ENCODE assay signal across 8 cellular contexts in the genomic region with DNA sequence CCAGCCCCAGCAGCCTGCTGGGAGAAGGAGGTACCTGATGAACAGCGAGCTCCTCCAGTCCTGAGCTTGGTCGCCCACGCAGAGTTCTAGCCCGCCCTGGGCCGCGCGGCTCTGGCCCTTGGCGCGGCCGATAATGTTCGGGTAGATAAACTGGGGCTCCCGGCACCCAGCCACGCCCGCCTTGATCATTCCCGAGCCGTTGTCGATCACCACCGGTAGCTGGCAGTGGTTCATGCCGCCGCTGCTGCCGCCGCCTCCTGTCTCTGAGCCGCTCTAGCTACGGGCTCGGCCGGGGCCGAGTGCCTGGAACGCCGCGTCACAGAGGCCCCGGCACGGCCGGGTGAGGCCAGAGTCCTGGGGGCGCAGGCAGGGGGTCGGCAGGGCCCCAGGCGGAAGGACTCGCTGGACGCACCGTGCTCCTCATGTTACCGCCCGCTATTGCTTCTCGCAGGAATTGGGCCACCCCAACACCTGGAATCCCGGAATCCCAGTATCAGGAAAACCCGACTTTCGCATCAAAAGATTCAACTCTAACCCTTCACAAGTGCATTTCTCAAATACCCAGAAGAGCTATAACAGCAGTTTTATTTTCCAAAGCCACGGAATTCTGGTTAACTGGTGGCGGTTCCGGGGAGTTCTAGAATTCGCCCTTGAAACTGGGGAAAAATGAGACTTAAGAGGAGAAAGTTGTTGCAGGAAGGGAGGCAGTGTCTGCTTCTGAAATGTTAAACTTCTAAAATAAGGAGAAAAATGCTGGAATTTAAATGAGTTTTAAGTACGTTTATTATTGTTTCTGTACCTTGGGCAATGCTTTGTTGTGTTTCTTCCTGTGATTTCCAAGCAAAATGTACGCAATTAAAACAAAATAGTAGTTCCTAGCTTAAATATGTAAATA. TPM values are rescaled to one million over a fixed set of nuclear protein-coding genes. Genes with fewer than 3 reads are reported as not detected.
DNase-seq lines count a peak whose midpoint lies in the region; ATAC-seq and TF ChIP-seq lines count a peak whose summit lies in the region.

TSS of gene ACTRT3 (minus strand) at position 275 of the 895 bp plus-strand sequence. CDS start at position 234, 41 bp downstream.

- TF ChIP-seq POLR2A in ovary (IDR thresholded peaks at IDR 0.05) = no peak

- no peaks in the 10 kb centered on the region for H3K9me3 Mint-ChIP-seq in activated naive CD8-positive, alpha-beta T cell treated with anti-CD3 and anti-CD28 coated beads, Interleukin-2, amount 10 ng/mL, durations not matched to agents 7 days and 5 days
- peaks cover 13% of the 10 kb centered on the region for H3K9me3 Mint-ChIP-seq in type B pancreatic cell

- H4K20me1 ChIP-seq in BLaER1 = peaks cover 9% of the 10 kb centered on the region; the same call in 1 of the 2 replicates

- H3K9ac ChIP-seq in BLaER1 (peak within 1 kb of the TSS; percentile 73), HUES6 (ENCODE audit: low read length) (peak within 1 kb of the TSS; percentile 32)

- H3K4me1 ChIP-seq in BLaER1 (peaks cover 8% of the 10 kb centered on the region), HUES6 (ENCODE audit: control insufficient read depth, insufficient read depth, low read length) (peaks cover 7% of the 10 kb centered on the region), ovary (ENCODE audit: insufficient read depth) (peaks cover 2% of the 10 kb centered on the region)

- H3K27ac ChIP-seq in BLaER1 = peak within 1 kb of the TSS; percentile 44
- H3K27ac ChIP-seq in HUES6 (ENCODE audit: low read depth, low read length) = peak within 1 kb of the TSS; percentile 35; the same call in 1 of the 2 replicates
- peak within 1 kb of the TSS; percentile 74 to 79 for H3K27ac ChIP-seq in ovary

- peak; percentile 26 for ATAC-seq in GM19452 (IDR thresholded peaks at IDR 0.05; ENCODE audit: unreplicated experiment)
- ATAC-seq in activated naive CD8-positive, alpha-beta T cell treated with anti-CD3 and anti-CD28 coated beads, Interleukin-2, amount 10 ng/mL, durations not matched to agents 7 days and 5 days (ENCODE audit: low read depth) = peak; percentile 12

- H3K4me3 ChIP-seq in BLaER1 (peak within 1 kb of the TSS; percentile 71), HUES6 (ENCODE audit: low read depth, low read length) (peak within 1 kb of the TSS; percentile 70), ovary (peak within 1 kb of the TSS; percentile 60)

- intact Hi-C loops in cardiac septum (cut with DNase I) = loop anchor here (5.0 to 10.0 kb wide), 3 partner anchors 43 to 585 kb away; partner anchors contain the start of genes LRRC34, LRRIQ4, SEC62 and SKIL
- intact Hi-C loops in ovary (cut with DNase I) = loop anchor here in 2 of 4 donors (10.0 kb wide), 2 partner anchors 195 to 585 kb away; partner anchors contain the start of genes SEC62 (in 1 of the 2) and SKIL (in 1 of the 2)

- 1 to 2% (median 2%) methylated on average over 31 to 51 of the region's 51 CpGs for WGBS in ovary, 3 donors

- no peaks in the 10 kb centered on the region for H3K27me3 Mint-ChIP-seq in activated naive CD8-positive, alpha-beta T cell treated with anti-CD3 and anti-CD28 coated beads, Interleukin-2, amount 10 ng/mL, durations not matched to agents 7 days and 5 days
- H3K27me3 Mint-ChIP-seq in type B pancreatic cell = peaks cover 12% of the 10 kb centered on the region

- H3K9me3 ChIP-seq in BLaER1 = no peaks in the 10 kb centered on the region
- H3K9me3 ChIP-seq in HUES6 (ENCODE audit: control insufficient read depth, insufficient read depth, low read depth, low read length) = no peaks in the 10 kb centered on the region
- H3K9me3 ChIP-seq in ovary = no peaks in the 10 kb centered on the region

- H3K36me3 ChIP-seq in BLaER1 (no peaks in the 10 kb centered on the region), HUES6 (ENCODE audit: control insufficient read depth, insufficient read depth, low read length) (peaks cover 3% of the 10 kb centered on the region), ovary (no peaks in the 10 kb centered on the region)

- peaks cover 16% of the 10 kb centered on the region for H3K4me1 Mint-ChIP-seq in activated naive CD8-positive, alpha-beta T cell treated with anti-CD3 and anti-CD28 coated beads, Interleukin-2, amount 10 ng/mL, durations not matched to agents 7 days and 5 days
- peaks cover 23% of the 10 kb centered on the region for H3K4me1 Mint-ChIP-seq in type B pancreatic cell (ENCODE audit: unreplicated experiment)

- POLR2A ChIA-PET in activated naive CD8-positive, alpha-beta T cell treated with anti-CD3 and anti-CD28 coated beads, Interleukin-2, amount 10 ng/mL, durations not matched to agents 7 days and 5 days (lab: Charles Lee) = interaction anchor here (0.6 to 1.2 kb wide), 6 partner anchors 10 to 1100 kb away, joined by 3 to 6 read pairs (median 3); partner anchors contain the start of genes LRRC34, LRRIQ4, RPL22L1 and SKIL

- DNase-seq in SKM-1 (lab: John Stamatoyannopoulos, UW; ENCODE audit: unreplicated experiment) (peak; percentile 30), cardiac septum (ENCODE audit: low spot score) (peak; percentile 85), ovary (peak; percentile 60 to 82 (median 73)), type B pancreatic cell (ENCODE audit: extremely low spot score, unreplicated experiment) (peak; percentile 74)
- DNase-seq in activated naive CD8-positive, alpha-beta T cell treated with anti-CD3 and anti-CD28 coated beads, Interleukin-2, amount 10 ng/mL, durations not matched to agents 7 days and 5 days = peak; percentile 74

- peaks cover 1% of the 10 kb centered on the region for H3K36me3 Mint-ChIP-seq in activated naive CD8-positive, alpha-beta T cell treated with anti-CD3 and anti-CD28 coated beads, Interleukin-2, amount 10 ng/mL, durations not matched to agents 7 days and 5 days
- peaks cover 14% of the 10 kb centered on the region for H3K36me3 Mint-ChIP-seq in type B pancreatic cell

- peaks cover 20% of the 10 kb centered on the region; the same call in 1 of the 2 replicates for H3K27me3 ChIP-seq in BLaER1
- H3K27me3 ChIP-seq in HUES6 (ENCODE audit: control insufficient read depth, insufficient read depth, low read length) = no peaks in the 10 kb centered on the region
- no peaks in the 10 kb centered on the region for H3K27me3 ChIP-seq in ovary

- peak within 1 kb of the TSS; percentile 76 for H3K27ac Mint-ChIP-seq in activated naive CD8-positive, alpha-beta T cell treated with anti-CD3 and anti-CD28 coated beads, Interleukin-2, amount 10 ng/mL, durations not matched to agents 7 days and 5 days
- H3K27ac Mint-ChIP-seq in type B pancreatic cell = peak within 1 kb of the TSS; percentile 90

- H3K4me3 Mint-ChIP-seq in activated naive CD8-positive, alpha-beta T cell treated with anti-CD3 and anti-CD28 coated beads, Interleukin-2, amount 10 ng/mL, durations not matched to agents 7 days and 5 days = peak within 1 kb of the TSS; percentile 88
- peak within 1 kb of the TSS; percentile 96 for H3K4me3 Mint-ChIP-seq in type B pancreatic cell

- peak within 1 kb of the TSS; percentile 87 for H3K4me2 ChIP-seq in BLaER1

- TF ChIP-seq CTCF in ovary (IDR thresholded peaks at IDR 0.05) = no peak
- TF ChIP-seq CTCF in type B pancreatic cell (conservative IDR thresholded peaks at IDR 0.05) = peak; percentile 42

- TF ChIP-seq EP300 in ovary (IDR thresholded peaks at IDR 0.05) = no peak

RNA-seq across cellular contexts. Expression of gene ACTRT3, which starts in this region (rescaled TPM):
- total RNA-seq in activated naive CD8-positive, alpha-beta T cell treated with anti-CD3 and anti-CD28 coated beads, Interleukin-2, amount 10 ng/mL, durations not matched to agents 7 days and 5 days = under 1 TPM; 0.28 to 0.44 TPM
- 0.57 TPM for total RNA-seq in cardiac septum
- 1 to 10 TPM in 6 of 7 donors, under 1 TPM in 1; 0.34 to 3.8 (median 3.1) TPM for total RNA-seq in ovary
- 1 to 10 TPM; 1.5 to 2.0 TPM for polyA plus RNA-seq in ovary
- 1.8 and 2.1 TPM in 2 replicates for total RNA-seq in type B pancreatic cell (ENCODE audit: low replicate concordance)

Comparison
In these comparisons a context has a peak if more than half of its experiments do, and no peak if none do; other contexts are left out.
1. Peak in every context shown above with its lines: DNase-seq, ATAC-seq, H3K4me3 ChIP-seq and H3K27ac ChIP-seq.
2. Peak in DNase-seq and ATAC-seq in activated naive CD8-positive, alpha-beta T cell treated with anti-CD3 and anti-CD28 coated beads, Interleukin-2, amount 10 ng/mL, durations not matched to agents 7 days and 5 days; RNA of the gene not detected or under 1 TPM.
3. Peak in DNase-seq in cardiac septum; RNA of the gene not detected or under 1 TPM.
4. DNase-seq: peak in every context shown above with its lines; median percentile 85 in cardiac septum; 74 in activated naive CD8-positive, alpha-beta T cell treated with anti-CD3 and anti-CD28 coated beads, Interleukin-2, amount 10 ng/mL, durations not matched to agents 7 days and 5 days; 74 in type B pancreatic cell; 73 in ovary; 30 in SKM-1.